ENCODE assay signal across 8 cellular contexts in the genomic region with DNA sequence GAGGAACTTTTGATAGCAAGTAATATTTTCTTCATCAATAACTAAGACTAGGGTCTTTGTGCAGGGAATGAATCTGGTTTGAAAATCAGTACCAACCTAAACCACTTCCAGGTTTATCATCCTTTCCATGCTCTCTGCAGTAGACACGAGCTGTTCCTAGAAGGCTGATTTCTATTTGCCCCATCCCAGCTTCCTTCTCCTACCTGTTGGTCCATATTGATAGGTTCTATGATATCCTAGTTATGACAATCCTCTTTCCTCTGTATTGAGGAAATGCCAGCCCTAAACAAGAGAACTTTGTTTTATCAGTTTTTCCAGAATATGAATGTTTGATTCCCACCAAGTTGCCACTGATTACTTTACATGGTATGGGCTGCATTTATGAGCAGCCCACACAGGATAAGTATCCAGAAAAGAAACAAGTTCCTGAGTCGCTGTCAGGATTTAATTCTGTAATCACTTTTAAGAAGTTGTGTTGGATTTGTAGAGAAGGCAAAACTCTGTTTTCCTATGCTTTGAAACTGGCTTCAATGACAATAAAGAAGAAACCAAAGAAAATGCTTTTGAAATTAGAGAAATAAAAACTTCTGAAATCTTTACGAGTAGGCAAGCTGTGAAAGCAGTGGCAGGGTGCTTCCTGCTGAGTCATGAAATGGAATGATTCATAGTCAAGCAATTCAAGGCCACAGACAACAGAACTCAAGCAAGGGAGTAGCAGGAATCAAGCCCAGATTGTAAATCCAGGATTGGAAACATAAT. TPM values are rescaled to one million over a fixed set of nuclear protein-coding genes. Genes with fewer than 3 reads are reported as not detected.
DNase-seq lines count a peak whose midpoint lies in the region; ATAC-seq, FAIRE-seq and TF ChIP-seq lines count a peak whose summit lies in the region.

No MANE protein-coding gene starts in this region.

- no peak overlapping the region for H3K18ac ChIP-seq in mesenchymal stem cell (ENCODE audit: low read depth in 1 of 2, low read length in 2 of 2)

- FAIRE-seq in urothelium cell line (lab: Jason Lieb, UNC), result no peak

- no peak overlapping the region for H2AFZ ChIP-seq in mesenchymal stem cell (ENCODE audit: low read depth, low read length)

- peak overlapping the region; percentile 68 for H3K9ac ChIP-seq in mesenchymal stem cell (ENCODE audit: low read length)

- H2AK5ac ChIP-seq in mesenchymal stem cell (ENCODE audit: low read length, severe bottlenecking), result no peak overlapping the region

- no peak overlapping the region for H2BK5ac ChIP-seq in mesenchymal stem cell (ENCODE audit: low read depth, low read length, poor library complexity, severe bottlenecking)

- H3K14ac ChIP-seq in mesenchymal stem cell (ENCODE audit: low read length in 2 of 2), result no peak overlapping the region

- peaks cover 1% of the 10 kb centered on the region for H3K36me3 Mint-ChIP-seq in activated CD4-positive, alpha-beta T cell treated with anti-CD3 and anti-CD28 coated beads, Interleukin-2, amount 10 ng/mL, durations not matched to agents 7 days and 5 days (ENCODE audit: low read depth)

- H3K27ac ChIP-seq in RWPE2 (ENCODE audit: poor library complexity, severe bottlenecking) (peak overlapping the region; percentile 95), mesenchymal stem cell (ENCODE audit: low read length, poor library complexity, severe bottlenecking) (peak overlapping the region; percentile 93)

- DNase-seq in activated CD4-positive, alpha-beta T cell treated with anti-CD3 and anti-CD28 coated beads for 4 hours, result peak; percentile 11 to 20
- no peak for DNase-seq in activated CD4-positive, alpha-beta T cell treated with anti-CD3 and anti-CD28 coated beads, Interleukin-2, amount 10 ng/mL, durations not matched to agents 7 days and 5 days
- DNase-seq in RWPE2 (ENCODE audit: low spot score) (no peak), dermis microvascular lymphatic vessel endothelial cell (ENCODE audit: low read depth in 2 of 2) (peak; percentile 70 to 94), mesenchymal stem cell (peak; percentile 90), urothelium cell line (ENCODE audit: low spot score) (peak; percentile 84), NCI-H2171 (lab: John Stamatoyannopoulos, UW) (no peak)

- peaks cover 30% of the 10 kb centered on the region for H3K4me1 ChIP-seq in RWPE2 (ENCODE audit: insufficient read depth, poor library complexity, severe bottlenecking)
- peaks cover 2% of the 10 kb centered on the region for H3K4me1 ChIP-seq in mesenchymal stem cell (ENCODE audit: control insufficient read depth, insufficient read depth, low read depth, low read length)

- H3K23ac ChIP-seq in mesenchymal stem cell (ENCODE audit: low read length in 2 of 2), result no peak overlapping the region

- H2BK120ac ChIP-seq in mesenchymal stem cell (ENCODE audit: low read depth, low read length), result peak overlapping the region; percentile 55

- no peaks in the 10 kb centered on the region for H3K9me3 Mint-ChIP-seq in activated CD4-positive, alpha-beta T cell treated with anti-CD3 and anti-CD28 coated beads, Interleukin-2, amount 10 ng/mL, durations not matched to agents 7 days and 5 days

- no peak overlapping the region for H4K8ac ChIP-seq in mesenchymal stem cell (ENCODE audit: low read length)

- no peak for TF ChIP-seq CTCF in RWPE2 (IDR thresholded peaks at IDR 0.05; ENCODE audit: poor library complexity, severe bottlenecking)

- H3K9me3 ChIP-seq in RWPE2 (ENCODE audit: severe bottlenecking), result no peaks in the 10 kb centered on the region
- no peaks in the 10 kb centered on the region for H3K9me3 ChIP-seq in mesenchymal stem cell (ENCODE audit: control insufficient read depth, low read length)

- H3K36me3 ChIP-seq in RWPE2 (ENCODE audit: low read depth) (no peaks in the 10 kb centered on the region), mesenchymal stem cell (ENCODE audit: control insufficient read depth in 1 of 2, insufficient read depth in 2 of 2, low read depth in 1 of 2, low read length in 2 of 2) (no peaks in the 10 kb centered on the region)

- peak overlapping the region in 1 of 2 experiments; percentile 90 for H2BK12ac ChIP-seq in mesenchymal stem cell (ENCODE audit: low read length in 2 of 2)

- H3K27me3 Mint-ChIP-seq in activated CD4-positive, alpha-beta T cell treated with anti-CD3 and anti-CD28 coated beads, Interleukin-2, amount 10 ng/mL, durations not matched to agents 7 days and 5 days, result no peaks in the 10 kb centered on the region

- H3K27ac Mint-ChIP-seq in activated CD4-positive, alpha-beta T cell treated with anti-CD3 and anti-CD28 coated beads, Interleukin-2, amount 10 ng/mL, durations not matched to agents 7 days and 5 days, result no peak overlapping the region

- CTCF ChIA-PET in activated CD4-positive, alpha-beta T cell treated with anti-CD3 and anti-CD28 coated beads, Interleukin-2, amount 10 ng/mL, durations not matched to agents 7 days and 5 days (lab: Charles Lee), result interaction anchor here (1.0 to 2.3 kb wide), 5 partner anchors 10 to 154 kb away, joined by 3 to 7 read pairs (median 4); no protein-coding TSS in a partner anchor

- H3K4me3 ChIP-seq in RWPE2 (ENCODE audit: severe bottlenecking) (no peak overlapping the region), mesenchymal stem cell (ENCODE audit: insufficient read depth in 1 of 2, low read depth in 1 of 2, low read length in 2 of 2) (no peak overlapping the region)

- H3K4me3 Mint-ChIP-seq in activated CD4-positive, alpha-beta T cell treated with anti-CD3 and anti-CD28 coated beads, Interleukin-2, amount 10 ng/mL, durations not matched to agents 7 days and 5 days, result no peak overlapping the region

- no peak overlapping the region for H2BK15ac ChIP-seq in mesenchymal stem cell (ENCODE audit: low read depth, poor library complexity, severe bottlenecking)

- no peak overlapping the region for H3K4ac ChIP-seq in mesenchymal stem cell (ENCODE audit: low read depth in 1 of 2, low read length in 2 of 2)

- 33% methylated on average over 3 of the region's 3 CpGs for WGBS in mesenchymal stem cell

- H4K91ac ChIP-seq in mesenchymal stem cell (ENCODE audit: low read length), result no peak overlapping the region

- ATAC-seq in HG02885 (IDR thresholded peaks at IDR 0.05; ENCODE audit: poor library complexity, unreplicated experiment) (peak; percentile 64), RWPE2 (ENCODE audit: low read depth) (peak; percentile 98)

- H3K4me2 ChIP-seq in mesenchymal stem cell (ENCODE audit: low read length, poor library complexity, severe bottlenecking), result no peak overlapping the region

- POLR2A ChIA-PET in activated CD4-positive, alpha-beta T cell treated with anti-CD3 and anti-CD28 coated beads, Interleukin-2, amount 10 ng/mL, durations not matched to agents 7 days and 5 days (lab: Charles Lee), result no interaction called here

- H3K27me3 ChIP-seq in RWPE2 (ENCODE audit: insufficient read depth, poor library complexity, severe bottlenecking) (no peaks in the 10 kb centered on the region), mesenchymal stem cell (ENCODE audit: control insufficient read depth in 1 of 2, insufficient read depth in 1 of 2, low read length in 2 of 2) (no peaks in the 10 kb centered on the region)

- H3K4me1 Mint-ChIP-seq in activated CD4-positive, alpha-beta T cell treated with anti-CD3 and anti-CD28 coated beads, Interleukin-2, amount 10 ng/mL, durations not matched to agents 7 days and 5 days, result peaks cover 13% of the 10 kb centered on the region

- H3K79me1 ChIP-seq in mesenchymal stem cell (replicated peaks; ENCODE audit: low read length, poor library complexity, severe bottlenecking), result no peaks in the 10 kb centered on the region

RNA-seq across cellular contexts. Expression of a gene that starts 37.3 kb away (rescaled TPM):
- total RNA-seq in activated CD4-positive, alpha-beta T cell treated with anti-CD3 and anti-CD28 coated beads, Interleukin-2, amount 10 ng/mL, durations not matched to agents 7 days and 5 days, result 10 to 100 TPM; 71.5 to 74.1 TPM
- 57.0 and 69.9 TPM in 2 replicates for total RNA-seq in dermis microvascular lymphatic vessel endothelial cell
- polyA plus RNA-seq in mesenchymal stem cell (2013, experiment 1 of 2), result 50.9 TPM
- polyA plus RNA-seq in mesenchymal stem cell (2013, experiment 2 of 2), result 56.2 TPM

Comparison
In these comparisons a context has a peak if more than half of its experiments do, and no peak if none do; other contexts are left out.
1. DNase-seq: peak in activated CD4-positive, alpha-beta T cell treated with anti-CD3 and anti-CD28 coated beads for 4 hours (2 of 2), dermis microvascular lymphatic vessel endothelial cell (2 of 2), mesenchymal stem cell (single experiment) and urothelium cell line (single experiment); none in activated CD4-positive, alpha-beta T cell treated with anti-CD3 and anti-CD28 coated beads, Interleukin-2, amount 10 ng/mL, durations not matched to agents 7 days and 5 days (single experiment), RWPE2 (single experiment) and NCI-H2171 (single experiment).